ENCODE assay signal across 22 cellular contexts in genomic region chr13:39929583-39929982, GRCh38.
"Had no signal": no experiment of that assay in that cellular context is flagged by ENCODE, and none has a peak within 500 bp of the region (broad histone marks: within the 10 kb centered on the region; RNA-seq: fewer than 3 reads in every experiment).

No MANE protein-coding gene starts in this region.

- DNase-seq: effector CD4-positive, alpha-beta T cell; endodermal cell; erythroblast; foreskin keratinocyte; heart left ventricle; hippocampal formation; left colon; left ventricle myocardium superior; mesenchymal stem cell; naive B cell; ovary; sigmoid colon; stimulated activated CD4-positive, alpha-beta T cell treated with anti-CD3 and anti-CD28 coated beads, Interleukin-12 subunit alpha, Interleukin-12 subunit beta, amount 100 ng/mL, for 4 hours; stimulated activated naive CD4-positive, alpha-beta T cell; thyroid gland; upper lobe of left lung; uterus had no signal

- H3K4me3 Mint-ChIP-seq: endodermal cell, naive B cell had no signal

- H3K27ac ChIP-seq: coronary artery, foreskin keratinocyte, heart left ventricle, ovary, right atrium auricular region, sigmoid colon, skin epidermis, suprapubic skin, thyroid gland, upper lobe of left lung, uterus had no signal

- H3K27ac Mint-ChIP-seq: endodermal cell, naive B cell had no signal

- H3K27me3 ChIP-seq: foreskin keratinocyte, heart left ventricle, ovary, right atrium auricular region, sigmoid colon, suprapubic skin, thyroid gland, upper lobe of left lung, uterus had no signal

- H3K36me3 ChIP-seq: heart left ventricle, ovary, right atrium auricular region, sigmoid colon, suprapubic skin, thyroid gland, upper lobe of left lung, uterus had no signal

- H3K4me3 ChIP-seq: coronary artery, heart left ventricle, lung, ovary, right atrium auricular region, sigmoid colon, skin epidermis, suprapubic skin, thyroid gland, upper lobe of left lung, uterus had no signal

- H3K4me1 ChIP-seq: foreskin keratinocyte, heart left ventricle, right atrium auricular region, sigmoid colon, suprapubic skin, thyroid gland, upper lobe of left lung, uterus had no signal

- ATAC-seq: foreskin keratinocyte, heart left ventricle, left colon, left ventricle myocardium superior had no signal

- H3K9me3 ChIP-seq: ovary, thyroid gland had no signal
